In genomic region chr11:96241351-96241841, GRCh38 we compare ENCODE assay signal across 10 cellular contexts.
DNase-seq lines count a peak whose midpoint lies in the region; ATAC-seq and TF ChIP-seq lines count a peak whose summit lies in the region.
"Had no signal": no experiment of that assay in that cellular context is flagged by ENCODE, and none has a peak within 500 bp of the region (broad histone marks: within the 10 kb centered on the region; RNA-seq: fewer than 3 reads in every experiment).

No MANE protein-coding gene starts in this region.

- H3K79me2 ChIP-seq in neural progenitor cell (ENCODE audit: low read depth), result no peaks in the 10 kb centered on the region

- no peak for TF ChIP-seq CTCF in Calu3 (IDR thresholded peaks at IDR 0.05; ENCODE audit: unreplicated experiment)
- peak; percentile 26 for TF ChIP-seq CTCF in HFF-Myc (IDR thresholded peaks at IDR 0.05; ENCODE audit: low read depth, low read length, missing control alignments)
- peak; percentile 7 for TF ChIP-seq CTCF in astrocyte of the cerebellum (IDR thresholded peaks at IDR 0.05; ENCODE audit: low read depth, low read length, missing control alignments)
- TF ChIP-seq CTCF in neural progenitor cell (IDR thresholded peaks at IDR 0.05), result peak; percentile 31

- H3K9ac ChIP-seq in neural progenitor cell, result no peak overlapping the region

- no TSS peak for BruUV-seq in Calu3 (replicated peaks; lab: Mats Ljungman, UMichigan)

- no peak overlapping the region for H3K27ac ChIP-seq in neural progenitor cell

- H3K27ac Mint-ChIP-seq in Calu3 (ENCODE audit: unreplicated experiment) (peak overlapping the region; percentile 47), neural progenitor cell (peak overlapping the region; percentile 90)

- H3K4me3 Mint-ChIP-seq in Calu3 (ENCODE audit: low read depth, unreplicated experiment), result no peak overlapping the region
- H3K4me3 Mint-ChIP-seq in neural progenitor cell, result peak overlapping the region; percentile 21

- H3K4me1 Mint-ChIP-seq in Calu3 (ENCODE audit: low read depth, unreplicated experiment) (peaks cover 20% of the 10 kb centered on the region), neural progenitor cell (peaks cover 37% of the 10 kb centered on the region)

- no peaks in the 10 kb centered on the region for H3K27me3 ChIP-seq in neural progenitor cell

- intact Hi-C loops in Calu3 (cut with micrococcal nuclease; ENCODE audit: unreplicated experiment), result loop anchor here (2.0 to 10.0 kb wide), 4 partner anchors 63 to 319 kb away; partner anchors contain the start of genes MAML2 and MTMR2

- peak overlapping the region; percentile 97 for H2AFZ ChIP-seq in neural progenitor cell (replicated peaks)

- H3K27me3 Mint-ChIP-seq in Calu3 (ENCODE audit: unreplicated experiment) (no peaks in the 10 kb centered on the region), neural progenitor cell (ENCODE audit: insufficient read depth, low read depth) (no peaks in the 10 kb centered on the region)

- in situ Hi-C loops in astrocyte of the cerebellum (cut with HindIII; ENCODE audit: low sequenced_read_pairs), result no loop called here

- no peaks in the 10 kb centered on the region for H3K9me3 ChIP-seq in neural progenitor cell (ENCODE audit: low read depth)

- ATAC-seq in HG03135 (IDR thresholded peaks at IDR 0.05; ENCODE audit: unreplicated experiment), result no peak

- H3K4me1 ChIP-seq in neural progenitor cell, result peaks cover 52% of the 10 kb centered on the region

- peaks cover 12% of the 10 kb centered on the region for H3F3A ChIP-seq in neural progenitor cell (ENCODE audit: low read depth)

- H3K36me3 Mint-ChIP-seq in Calu3 (ENCODE audit: insufficient read depth, unreplicated experiment) (peaks cover 12% of the 10 kb centered on the region), neural progenitor cell (no peaks in the 10 kb centered on the region)

- no peaks in the 10 kb centered on the region for H4K20me1 ChIP-seq in neural progenitor cell (ENCODE audit: low read depth)

- CTCF ChIA-PET in Calu3 (lab: Charles Lee), result no interaction called here

- no peak overlapping the region for H3K4me3 ChIP-seq in HFF-Myc (replicated peaks; ENCODE audit: low read depth, low read length)
- H3K4me3 ChIP-seq in astrocyte of the cerebellum (ENCODE audit: low read depth, low read length), result no peak overlapping the region
- no peak overlapping the region for H3K4me3 ChIP-seq in neural progenitor cell

- no peaks in the 10 kb centered on the region for H3K36me3 ChIP-seq in neural progenitor cell

- DNase-seq in Calu3 (peak; percentile 29), HFF-Myc (ENCODE audit: extremely low read depth, low read depth) (no peak), astrocyte of the cerebellum (ENCODE audit: low read depth) (no peak), neural progenitor cell (ENCODE audit: low spot score) (no peak), ureter (ENCODE audit: low spot score) (no peak), globus pallidus (ENCODE audit: low spot score) (no peak), KG1 (lab: John Stamatoyannopoulos, UW) (no peak)
- DNase-seq: activated CD4-positive, CD25-positive, alpha-beta regulatory T cell treated with anti-CD3 and anti-CD28 coated beads, Interleukin-2, amount 50 U/mL, for 72 hours; NCI-H2107 had no signal

- H3K9me3 Mint-ChIP-seq in Calu3 (ENCODE audit: low read depth, unreplicated experiment) (no peaks in the 10 kb centered on the region), neural progenitor cell (no peaks in the 10 kb centered on the region)

- peak overlapping the region; percentile 77 for H3K4me2 ChIP-seq in neural progenitor cell
